In genomic region chr17:78806451-78806850, GRCh38 we compare ENCODE assay signal across 11 cellular contexts. TPM values are rescaled to one million over a fixed set of nuclear protein-coding genes. Genes with fewer than 3 reads are reported as not detected.
DNase-seq lines count a peak whose midpoint lies in the region; ATAC-seq and TF ChIP-seq lines count a peak whose summit lies in the region.
"Had no signal": no experiment of that assay in that cellular context is flagged by ENCODE, and none has a peak within 500 bp of the region (broad histone marks: within the 10 kb centered on the region; RNA-seq: fewer than 3 reads in every experiment).

No MANE protein-coding gene starts in this region.

- H3K36me3 Mint-ChIP-seq in activated T-helper 2 cell treated with anti-CD3 and anti-CD28 coated beads, Interferon-gamma antibody, Interleukin-2, Interleukin-4, amounts not matched to agents 10 μg/mL and 5 μg/mL and 100 μg/mL, durations not matched to agents 14 hours and 24 hours and 36 hours (ENCODE audit: low read depth): peaks cover 83% of the 10 kb centered on the region
- H3K36me3 Mint-ChIP-seq in immature natural killer cell: peaks cover 17 to 66% (median 21%) of the 10 kb centered on the region in 3 donors
- peaks cover 56% of the 10 kb centered on the region for H3K36me3 Mint-ChIP-seq in Calu3 (ENCODE audit: insufficient read depth, unreplicated experiment)

- peaks cover 33% of the 10 kb centered on the region for H3K4me1 Mint-ChIP-seq in activated T-helper 2 cell treated with anti-CD3 and anti-CD28 coated beads, Interferon-gamma antibody, Interleukin-2, Interleukin-4, amounts not matched to agents 10 μg/mL and 5 μg/mL and 100 μg/mL, durations not matched to agents 14 hours and 24 hours and 36 hours (ENCODE audit: low read depth)
- H3K4me1 Mint-ChIP-seq in immature natural killer cell: peaks cover 14 to 15% of the 10 kb centered on the region in 2 donors
- no peaks in the 10 kb centered on the region for H3K4me1 Mint-ChIP-seq in Calu3 (ENCODE audit: low read depth, unreplicated experiment)

- no peaks in the 10 kb centered on the region for H3K27me3 Mint-ChIP-seq in activated T-helper 2 cell treated with anti-CD3 and anti-CD28 coated beads, Interferon-gamma antibody, Interleukin-2, Interleukin-4, amounts not matched to agents 10 μg/mL and 5 μg/mL and 100 μg/mL, durations not matched to agents 14 hours and 24 hours and 36 hours (ENCODE audit: low read depth)
- H3K27me3 Mint-ChIP-seq in immature natural killer cell (ENCODE audit: low read depth in 3 of 3) (peaks cover 11 to 22% (median 17%) of the 10 kb centered on the region in 3 donors), Calu3 (ENCODE audit: unreplicated experiment) (no peaks in the 10 kb centered on the region)

- no peak for TF ChIP-seq CTCF in Calu3 (IDR thresholded peaks at IDR 0.05; ENCODE audit: unreplicated experiment)

- intact Hi-C loops in activated T-helper 2 cell treated with anti-CD3 and anti-CD28 coated beads, Interferon-gamma antibody, Interleukin-2, Interleukin-4, amounts not matched to agents 10 μg/mL and 5 μg/mL and 100 μg/mL, durations not matched to agents 14 hours and 24 hours and 36 hours (cut with micrococcal nuclease): no loop called here
- intact Hi-C loops in Calu3 (cut with micrococcal nuclease; ENCODE audit: unreplicated experiment): no loop called here

- no TSS peak for BruUV-seq in Calu3 (replicated peaks; lab: Mats Ljungman, UMichigan)

- peak overlapping the region; percentile 86 for H3K27ac Mint-ChIP-seq in activated T-helper 2 cell treated with anti-CD3 and anti-CD28 coated beads, Interferon-gamma antibody, Interleukin-2, Interleukin-4, amounts not matched to agents 10 μg/mL and 5 μg/mL and 100 μg/mL, durations not matched to agents 14 hours and 24 hours and 36 hours
- peak overlapping the region; percentile 30 to 89 (median 68) for H3K27ac Mint-ChIP-seq in immature natural killer cell
- no peak overlapping the region for H3K27ac Mint-ChIP-seq in Calu3 (ENCODE audit: unreplicated experiment)

- H3K4me3 Mint-ChIP-seq in activated T-helper 2 cell treated with anti-CD3 and anti-CD28 coated beads, Interferon-gamma antibody, Interleukin-2, Interleukin-4, amounts not matched to agents 10 μg/mL and 5 μg/mL and 100 μg/mL, durations not matched to agents 14 hours and 24 hours and 36 hours (ENCODE audit: low read depth): no peak overlapping the region
- H3K4me3 Mint-ChIP-seq in immature natural killer cell: no peak overlapping the region
- no peak overlapping the region for H3K4me3 Mint-ChIP-seq in Calu3 (ENCODE audit: low read depth, unreplicated experiment)

- no peaks in the 10 kb centered on the region for H3K9me3 Mint-ChIP-seq in activated T-helper 2 cell treated with anti-CD3 and anti-CD28 coated beads, Interferon-gamma antibody, Interleukin-2, Interleukin-4, amounts not matched to agents 10 μg/mL and 5 μg/mL and 100 μg/mL, durations not matched to agents 14 hours and 24 hours and 36 hours
- H3K9me3 Mint-ChIP-seq in immature natural killer cell: no peaks in the 10 kb centered on the region
- H3K9me3 Mint-ChIP-seq in Calu3 (ENCODE audit: low read depth, unreplicated experiment): no peaks in the 10 kb centered on the region

- CTCF ChIA-PET in Calu3 (lab: Charles Lee): no interaction called here

- DNase-seq in stimulated activated naive CD4-positive, alpha-beta T cell (lab: John Stamatoyannopoulos, UW): peak; percentile 32 to 69 (median 56)
- no peak for DNase-seq in stimulated activated naive CD4-positive, alpha-beta T cell treated with Interleukin-2 at 50 U/mL for 16 hours (lab: John Stamatoyannopoulos, UW)
- no peak for DNase-seq in activated T-helper 2 cell treated with anti-CD3 and anti-CD28 coated beads, Interferon-gamma antibody, Interleukin-2, Interleukin-4, amounts not matched to agents 10 μg/mL and 5 μg/mL and 100 μg/mL, durations not matched to agents 14 hours and 24 hours and 36 hours (ENCODE audit: low spot score)
- DNase-seq in immature natural killer cell (peak in 1 of 3 donors; percentile 26), Calu3 (no peak), KBM-7 (no peak), NCI-H510A treated with DMSO at 0.1 percent for 48 hours (lab: John Stamatoyannopoulos, UW) (no peak)
- DNase-seq: head of caudate nucleus, NCI-H2029, stomach had no signal

- in situ Hi-C loops in KBM-7 (cut with MboI; ENCODE audit: low pct_unique_long_range_greater_than_20kb, low sequenced_read_pairs): no loop called here

- no peak for ATAC-seq in GM18517 (IDR thresholded peaks at IDR 0.05; ENCODE audit: unreplicated experiment)

RNA-seq across cellular contexts. Expression of gene CYTH1, which starts 24.4 kb away (rescaled TPM):
- 83.5 and 95.7 TPM in 2 replicates for total RNA-seq in activated T-helper 2 cell treated with anti-CD3 and anti-CD28 coated beads, Interferon-gamma antibody, Interleukin-2, Interleukin-4, amounts not matched to agents 10 μg/mL and 5 μg/mL and 100 μg/mL, durations not matched to agents 14 hours and 24 hours and 36 hours
- 100 to 1,000 TPM; 176 to 336 (median 233) TPM for polyA plus RNA-seq in immature natural killer cell
- total RNA-seq in Calu3 (2022): 30.3 and 40.5 TPM in 2 replicates

RNA-seq across cellular contexts. Expression of gene USP36, which starts 34.2 kb away (rescaled TPM):
- 103 and 105 TPM in 2 replicates for total RNA-seq in activated T-helper 2 cell treated with anti-CD3 and anti-CD28 coated beads, Interferon-gamma antibody, Interleukin-2, Interleukin-4, amounts not matched to agents 10 μg/mL and 5 μg/mL and 100 μg/mL, durations not matched to agents 14 hours and 24 hours and 36 hours
- 10 to 100 TPM in 2 of 3 donors, 1 to 10 TPM in 1; 9.6 to 31.7 (median 22.7) TPM for polyA plus RNA-seq in immature natural killer cell
- total RNA-seq in Calu3 (2022): 79.5 and 84.3 TPM in 2 replicates

Comparison
In these comparisons a context has a peak if more than half of its experiments do, and no peak if none do; other contexts are left out.
1. DNase-seq: peak in stimulated activated naive CD4-positive, alpha-beta T cell (6 of 6); none in stimulated activated naive CD4-positive, alpha-beta T cell treated with Interleukin-2 at 50 U/mL for 16 hours (single experiment), activated T-helper 2 cell treated with anti-CD3 and anti-CD28 coated beads, Interferon-gamma antibody, Interleukin-2, Interleukin-4, amounts not matched to agents 10 μg/mL and 5 μg/mL and 100 μg/mL, durations not matched to agents 14 hours and 24 hours and 36 hours (single experiment), Calu3 (single experiment), KBM-7 (single experiment) and NCI-H510A treated with DMSO at 0.1 percent for 48 hours (single experiment).